ENCODE assay signal across 1 cellular context in genomic region chr9:133907302-133907880, GRCh38.
TF ChIP-seq lines count a peak whose summit lies in the region.

No MANE protein-coding gene starts in this region.

TF ChIP-seq in WTC11, 78 proteins besides CTCF, POLR2A, EP300 and RAD21 (continued from another document):
- TF ChIP-seq KAT7 (CRISPR knock-in tag; IDR thresholded peaks at IDR 0.05; ENCODE audit: borderline replicate concordance) (no peak), MXD4 (CRISPR knock-in tag; IDR thresholded peaks at IDR 0.05; ENCODE audit: borderline replicate concordance) (no peak), ZNF219 (CRISPR knock-in tag; IDR thresholded peaks at IDR 0.05; ENCODE audit: borderline replicate concordance) (no peak), ZNF121 (CRISPR knock-in tag; IDR thresholded peaks at IDR 0.05) (no peak), ZNF232 (CRISPR knock-in tag; IDR thresholded peaks at IDR 0.05) (no peak), ZBTB21 (CRISPR knock-in tag; IDR thresholded peaks at IDR 0.05; ENCODE audit: borderline replicate concordance) (no peak), GABPB1 (CRISPR knock-in tag; IDR thresholded peaks at IDR 0.05) (no peak)
- TF ChIP-seq, protein P1, sequence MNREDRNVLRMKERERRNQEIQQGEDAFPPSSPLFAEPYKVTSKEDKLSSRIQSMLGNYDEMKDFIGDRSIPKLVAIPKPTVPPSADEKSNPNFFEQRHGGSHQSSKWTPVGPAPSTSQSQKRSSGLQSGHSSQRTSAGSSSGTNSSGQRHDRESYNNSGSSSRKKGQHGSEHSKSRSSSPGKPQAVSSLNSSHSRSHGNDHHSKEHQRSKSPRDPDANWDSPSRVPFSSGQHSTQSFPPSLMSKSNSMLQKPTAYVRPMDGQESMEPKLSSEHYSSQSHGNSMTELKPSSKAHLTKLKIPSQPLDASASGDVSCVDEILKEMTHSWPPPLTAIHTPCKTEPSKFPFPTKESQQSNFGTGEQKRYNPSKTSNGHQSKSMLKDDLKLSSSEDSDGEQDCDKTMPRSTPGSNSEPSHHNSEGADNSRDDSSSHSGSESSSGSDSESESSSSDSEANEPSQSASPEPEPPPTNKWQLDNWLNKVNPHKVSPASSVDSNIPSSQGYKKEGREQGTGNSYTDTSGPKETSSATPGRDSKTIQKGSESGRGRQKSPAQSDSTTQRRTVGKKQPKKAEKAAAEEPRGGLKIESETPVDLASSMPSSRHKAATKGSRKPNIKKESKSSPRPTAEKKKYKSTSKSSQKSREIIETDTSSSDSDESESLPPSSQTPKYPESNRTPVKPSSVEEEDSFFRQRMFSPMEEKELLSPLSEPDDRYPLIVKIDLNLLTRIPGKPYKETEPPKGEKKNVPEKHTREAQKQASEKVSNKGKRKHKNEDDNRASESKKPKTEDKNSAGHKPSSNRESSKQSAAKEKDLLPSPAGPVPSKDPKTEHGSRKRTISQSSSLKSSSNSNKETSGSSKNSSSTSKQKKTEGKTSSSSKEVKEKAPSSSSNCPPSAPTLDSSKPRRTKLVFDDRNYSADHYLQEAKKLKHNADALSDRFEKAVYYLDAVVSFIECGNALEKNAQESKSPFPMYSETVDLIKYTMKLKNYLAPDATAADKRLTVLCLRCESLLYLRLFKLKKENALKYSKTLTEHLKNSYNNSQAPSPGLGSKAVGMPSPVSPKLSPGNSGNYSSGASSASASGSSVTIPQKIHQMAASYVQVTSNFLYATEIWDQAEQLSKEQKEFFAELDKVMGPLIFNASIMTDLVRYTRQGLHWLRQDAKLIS (CRISPR knock-in tag; IDR thresholded peaks at IDR 0.05; ENCODE audit: borderline replicate concordance), result no peak
- TF ChIP-seq, protein P2, sequence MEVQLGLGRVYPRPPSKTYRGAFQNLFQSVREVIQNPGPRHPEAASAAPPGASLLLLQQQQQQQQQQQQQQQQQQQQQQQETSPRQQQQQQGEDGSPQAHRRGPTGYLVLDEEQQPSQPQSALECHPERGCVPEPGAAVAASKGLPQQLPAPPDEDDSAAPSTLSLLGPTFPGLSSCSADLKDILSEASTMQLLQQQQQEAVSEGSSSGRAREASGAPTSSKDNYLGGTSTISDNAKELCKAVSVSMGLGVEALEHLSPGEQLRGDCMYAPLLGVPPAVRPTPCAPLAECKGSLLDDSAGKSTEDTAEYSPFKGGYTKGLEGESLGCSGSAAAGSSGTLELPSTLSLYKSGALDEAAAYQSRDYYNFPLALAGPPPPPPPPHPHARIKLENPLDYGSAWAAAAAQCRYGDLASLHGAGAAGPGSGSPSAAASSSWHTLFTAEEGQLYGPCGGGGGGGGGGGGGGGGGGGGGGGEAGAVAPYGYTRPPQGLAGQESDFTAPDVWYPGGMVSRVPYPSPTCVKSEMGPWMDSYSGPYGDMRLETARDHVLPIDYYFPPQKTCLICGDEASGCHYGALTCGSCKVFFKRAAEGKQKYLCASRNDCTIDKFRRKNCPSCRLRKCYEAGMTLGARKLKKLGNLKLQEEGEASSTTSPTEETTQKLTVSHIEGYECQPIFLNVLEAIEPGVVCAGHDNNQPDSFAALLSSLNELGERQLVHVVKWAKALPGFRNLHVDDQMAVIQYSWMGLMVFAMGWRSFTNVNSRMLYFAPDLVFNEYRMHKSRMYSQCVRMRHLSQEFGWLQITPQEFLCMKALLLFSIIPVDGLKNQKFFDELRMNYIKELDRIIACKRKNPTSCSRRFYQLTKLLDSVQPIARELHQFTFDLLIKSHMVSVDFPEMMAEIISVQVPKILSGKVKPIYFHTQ (CRISPR knock-in tag; IDR thresholded peaks at IDR 0.05), result no peak
TF ChIP-seq in WTC11: peak in this region for 0.
